23 cellular contexts compared by ENCODE assay signal in genomic region chr11:125414121-125414520, GRCh38.
DNase-seq lines count a peak whose midpoint lies in the region; ATAC-seq and TF ChIP-seq lines count a peak whose summit lies in the region.
"Had no signal": no experiment of that assay in that cellular context is flagged by ENCODE, and none has a peak within 500 bp of the region (broad histone marks: within the 10 kb centered on the region; RNA-seq: fewer than 3 reads in every experiment).

No MANE protein-coding gene starts in this region.

- H3K27ac Mint-ChIP-seq in stimulated activated effector memory CD8-positive, alpha-beta T cell treated with anti-CD3 and anti-CD28 coated beads, Interleukin-12 subunit alpha, Interleukin-12 subunit beta, amount 100 ng/mL, for 72 hours = peak overlapping the region; percentile 65
- H3K27ac Mint-ChIP-seq in GM23338 = no peak overlapping the region
- H3K27ac Mint-ChIP-seq: CD14-positive monocyte; CD4-positive, alpha-beta T cell; CD8-positive, alpha-beta memory T cell had no signal

- no peaks in the 10 kb centered on the region for H3K79me2 ChIP-seq in GM23338 (replicated peaks; ENCODE audit: insufficient read depth)

- H3F3A ChIP-seq in GM23338 (replicated peaks; ENCODE audit: low read depth) = no peaks in the 10 kb centered on the region

- H3K9me2 ChIP-seq in GM23338 (ENCODE audit: insufficient read depth) = no peaks in the 10 kb centered on the region

- intact Hi-C loops in posterior vena cava (cut with DNase I) (no loop called here), ascending aorta (cut with DNase I) (no loop called here)

- H3K4me3 Mint-ChIP-seq in stimulated activated effector memory CD8-positive, alpha-beta T cell treated with anti-CD3 and anti-CD28 coated beads, Interleukin-12 subunit alpha, Interleukin-12 subunit beta, amount 100 ng/mL, for 72 hours = no peak overlapping the region
- no peak overlapping the region for H3K4me3 Mint-ChIP-seq in GM23338
- H3K4me3 Mint-ChIP-seq: CD14-positive monocyte; CD4-positive, alpha-beta T cell; CD8-positive, alpha-beta memory T cell had no signal

- no peak overlapping the region for H2AFZ ChIP-seq in GM23338

- no peaks in the 10 kb centered on the region for H4K20me1 ChIP-seq in GM23338 (replicated peaks; ENCODE audit: insufficient read depth)
- H4K20me1 ChIP-seq: BLaER1 treated with 17β-estradiol and CSF1 and Interleukin-3, amounts not matched to agents 10 nM and 100 nM had no signal

- H3K36me3 ChIP-seq in ascending aorta (no peaks in the 10 kb centered on the region), GM23338 (ENCODE audit: insufficient read depth) (no peaks in the 10 kb centered on the region)
- H3K36me3 ChIP-seq: BE2C; BLaER1 treated with 17β-estradiol and CSF1 and Interleukin-3, amounts not matched to agents 10 nM and 100 nM had no signal

- ATAC-seq in stimulated activated effector memory CD8-positive, alpha-beta T cell treated with anti-CD3 and anti-CD28 coated beads, Interleukin-12 subunit alpha, Interleukin-12 subunit beta, amount 100 ng/mL, for 72 hours = no peak
- ATAC-seq in GM23338 = no peak
- ATAC-seq: A549, GM12878 had no signal

- H3K27ac ChIP-seq in ascending aorta (no peak overlapping the region), GM23338 (ENCODE audit: low read depth) (no peak overlapping the region)
- H3K27ac ChIP-seq: A549; BLaER1 treated with 17β-estradiol and CSF1 and Interleukin-3, amounts not matched to agents 10 nM and 100 nM had no signal

- no peaks in the 10 kb centered on the region for H3K9me3 Mint-ChIP-seq in stimulated activated effector memory CD8-positive, alpha-beta T cell treated with anti-CD3 and anti-CD28 coated beads, Interleukin-12 subunit alpha, Interleukin-12 subunit beta, amount 100 ng/mL, for 72 hours
- H3K9me3 Mint-ChIP-seq in GM23338 = no peaks in the 10 kb centered on the region
- H3K9me3 Mint-ChIP-seq: CD4-positive, alpha-beta T cell; CD8-positive, alpha-beta memory T cell had no signal

- TF ChIP-seq CTCF in ascending aorta (IDR thresholded peaks at IDR 0.05) (no peak), GM23338 (conservative IDR thresholded peaks at IDR 0.05; ENCODE audit: low read depth in 2 of 2) (no peak)

- H3K36me3 Mint-ChIP-seq in stimulated activated effector memory CD8-positive, alpha-beta T cell treated with anti-CD3 and anti-CD28 coated beads, Interleukin-12 subunit alpha, Interleukin-12 subunit beta, amount 100 ng/mL, for 72 hours = no peaks in the 10 kb centered on the region
- no peaks in the 10 kb centered on the region for H3K36me3 Mint-ChIP-seq in GM23338 (ENCODE audit: low read depth)
- H3K36me3 Mint-ChIP-seq: CD14-positive monocyte had no signal

- H3K4me1 ChIP-seq in ascending aorta (no peaks in the 10 kb centered on the region), GM23338 (ENCODE audit: insufficient read depth) (no peaks in the 10 kb centered on the region; the same call in 1 of the 2 replicates)
- H3K4me1 ChIP-seq: A549; BE2C; BLaER1 treated with 17β-estradiol and CSF1 and Interleukin-3, amounts not matched to agents 10 nM and 100 nM had no signal

- H3K9me3 ChIP-seq in ascending aorta = no peaks in the 10 kb centered on the region
- H3K9me3 ChIP-seq: A549; BE2C; BLaER1 treated with 17β-estradiol and CSF1 and Interleukin-3, amounts not matched to agents 10 nM and 100 nM had no signal

- H3K4me3 ChIP-seq in ascending aorta = no peak overlapping the region
- H3K4me3 ChIP-seq in GM23338 = no peak overlapping the region
- H3K4me3 ChIP-seq: A549; BLaER1 treated with 17β-estradiol and CSF1 and Interleukin-3, amounts not matched to agents 10 nM and 100 nM; GM12878 had no signal

- H3K4me1 Mint-ChIP-seq in stimulated activated effector memory CD8-positive, alpha-beta T cell treated with anti-CD3 and anti-CD28 coated beads, Interleukin-12 subunit alpha, Interleukin-12 subunit beta, amount 100 ng/mL, for 72 hours = no peaks in the 10 kb centered on the region
- H3K4me1 Mint-ChIP-seq in GM23338 = peaks cover 17% of the 10 kb centered on the region
- H3K4me1 Mint-ChIP-seq: CD14-positive monocyte; CD8-positive, alpha-beta memory T cell had no signal

- H3K4me2 ChIP-seq in GM23338 = no peak overlapping the region
- H3K4me2 ChIP-seq: A549; BLaER1 treated with 17β-estradiol and CSF1 and Interleukin-3, amounts not matched to agents 10 nM and 100 nM had no signal

- peak; percentile 21 for DNase-seq in activated effector memory CD4-positive, alpha-beta T cell treated with anti-CD3 and anti-CD28 coated beads, Interleukin-2, amount 50 U/mL, for 16 hours
- DNase-seq in activated effector memory CD4-positive, alpha-beta T cell treated with Interleukin-2 at 50 U/mL for 16 hours = no peak
- DNase-seq in posterior vena cava (ENCODE audit: low spot score) (peak; percentile 38), ascending aorta (ENCODE audit: low spot score in 2 of 2) (no peak), LoVo (ENCODE audit: low spot score) (no peak), GM23338 (ENCODE audit: low spot score) (no peak)
- DNase-seq in stimulated activated effector memory CD8-positive, alpha-beta T cell treated with anti-CD3 and anti-CD28 coated beads, Interleukin-12 subunit alpha, Interleukin-12 subunit beta, amount 100 ng/mL, for 72 hours (ENCODE audit: low spot score in 2 of 2) = no peak
- DNase-seq: 8988T; ACHN; AML-193; BE2C; CD4-positive, alpha-beta T cell; CD8-positive, alpha-beta memory T cell; DMS 273 treated with DMSO at 0.1 percent for 48 hours; DMS79; EL; GDM1; H7; HCEC 1CT had no signal

- H3K27me3 ChIP-seq in ascending aorta (no peaks in the 10 kb centered on the region), GM23338 (ENCODE audit: insufficient read depth) (no peaks in the 10 kb centered on the region)
- H3K27me3 ChIP-seq: BLaER1 treated with 17β-estradiol and CSF1 and Interleukin-3, amounts not matched to agents 10 nM and 100 nM had no signal

- peaks cover 5% of the 10 kb centered on the region for H3K27me3 Mint-ChIP-seq in GM23338 (ENCODE audit: insufficient read depth, low read depth, poor library complexity)

TF ChIP-seq in GM23338, 12 proteins besides CTCF, POLR2A, EP300 and RAD21:
- TF ChIP-seq EZH2phosphoT487 (IDR thresholded peaks at IDR 0.05; ENCODE audit: unreplicated experiment) = no peak
- TF ChIP-seq POLR2AphosphoS5 (IDR thresholded peaks at IDR 0.05; ENCODE audit: low read depth) = no peak
- no peak for TF ChIP-seq ETS1 (IDR thresholded peaks at IDR 0.05)
- no peak for TF ChIP-seq REST (IDR thresholded peaks at IDR 0.05; ENCODE audit: unreplicated experiment)

Comparison
In these comparisons a context has a peak if more than half of its experiments do, and no peak if none do; other contexts are left out.
1. DNase-seq: peak in activated effector memory CD4-positive, alpha-beta T cell treated with anti-CD3 and anti-CD28 coated beads, Interleukin-2, amount 50 U/mL, for 16 hours (single experiment) and posterior vena cava (single experiment); none in activated effector memory CD4-positive, alpha-beta T cell treated with Interleukin-2 at 50 U/mL for 16 hours (single experiment), stimulated activated effector memory CD8-positive, alpha-beta T cell treated with anti-CD3 and anti-CD28 coated beads, Interleukin-12 subunit alpha, Interleukin-12 subunit beta, amount 100 ng/mL, for 72 hours (0 of 2), ascending aorta (0 of 2), LoVo (single experiment) and GM23338 (single experiment).